In genomic region chr3:10527295-10528016, GRCh38 we compare ENCODE assay signal across 29 cellular contexts. TPM values are rescaled to one million over a fixed set of nuclear protein-coding genes. Genes with fewer than 3 reads are reported as not detected.
A peak's percentile ranks its signal among the peaks of the same experiment; 100 is the strongest.
DNase-seq lines count a peak whose midpoint lies in the region; ATAC-seq and TF ChIP-seq lines count a peak whose summit lies in the region.
"Had no signal": no experiment of that assay in that cellular context is flagged by ENCODE, and none has a peak within 500 bp of the region (broad histone marks: within the 10 kb centered on the region; RNA-seq: fewer than 3 reads in every experiment).

No MANE protein-coding gene starts in this region.

- no peak overlapping the region for H3K27ac Mint-ChIP-seq in activated naive CD8-positive, alpha-beta T cell treated with anti-CD3 and anti-CD28 coated beads, Interleukin-2, amount 10 ng/mL, durations not matched to agents 7 days and 5 days
- H3K27ac Mint-ChIP-seq in activated naive CD8-positive, alpha-beta T cell treated with anti-CD3 and anti-CD28 coated beads, Interleukin-2, amount 50 U/mL, for 24 hours, result no peak overlapping the region
- H3K27ac Mint-ChIP-seq in chondrocyte (ENCODE audit: unreplicated experiment), result no peak overlapping the region
- H3K27ac Mint-ChIP-seq in natural killer cell treated with Interleukin-12 subunit alpha and Interleukin-12 subunit beta and Interleukin-15 and Interleukin-18, amount 100 ng/mL, for 72 hours, result no peak overlapping the region
- H3K27ac Mint-ChIP-seq: activated T-helper 2 cell treated with anti-CD3 and anti-CD28 coated beads, Interferon-gamma antibody, Interleukin-2, Interleukin-4, amounts not matched to agents 10 μg/mL and 5 μg/mL and 100 μg/mL, durations not matched to agents 14 hours and 24 hours and 36 hours; CD4-positive, alpha-beta memory T cell; memory B cell had no signal

- H3K9me3 ChIP-seq in upper lobe of left lung, result no peaks in the 10 kb centered on the region
- H3K9me3 ChIP-seq: A549, spleen had no signal

- peak; percentile 15 for DNase-seq in activated naive CD8-positive, alpha-beta T cell treated with anti-CD3 and anti-CD28 coated beads, Interleukin-2, amount 10 ng/mL, durations not matched to agents 7 days and 5 days
- DNase-seq in activated naive CD8-positive, alpha-beta T cell treated with anti-CD3 and anti-CD28 coated beads, Interleukin-2, amount 50 U/mL, for 24 hours, result no peak
- peak; percentile 89 for DNase-seq in chondrocyte (ENCODE audit: low spot score)
- DNase-seq in natural killer cell treated with Interleukin-12 subunit alpha and Interleukin-12 subunit beta and Interleukin-15 and Interleukin-18, amount 100 ng/mL, for 72 hours (ENCODE audit: low spot score), result no peak
- DNase-seq in upper lobe of left lung, result peak; percentile 19 to 64
- DNase-seq in HT-29 (ENCODE audit: low spot score), result no peak
- DNase-seq: activated CD4-positive, alpha-beta T cell treated with anti-CD3 and anti-CD28 coated beads, Interleukin-2, amount 50 U/mL, for 4 hours; activated naive CD4-positive, alpha-beta T cell treated with anti-CD3 and anti-CD28 coated beads, Interleukin-2, amount 50 U/mL, for 16 hours; amygdala; brain microvascular endothelial cell; CD4-positive, alpha-beta memory T cell; effector CD4-positive, alpha-beta T cell; hippocampal formation; Karpas-422; left colon; NCI-H1417; NCI-H2029 treated with DMSO at 0.1 percent for 48 hours; NCI-H526; OCI-M1; spleen; T-helper 1 cell had no signal

- H3K4me3 ChIP-seq in upper lobe of left lung, result no peak overlapping the region
- H3K4me3 ChIP-seq: A549, SK-N-MC, spleen had no signal

- H3K4me3 Mint-ChIP-seq in activated naive CD8-positive, alpha-beta T cell treated with anti-CD3 and anti-CD28 coated beads, Interleukin-2, amount 10 ng/mL, durations not matched to agents 7 days and 5 days, result no peak overlapping the region
- no peak overlapping the region for H3K4me3 Mint-ChIP-seq in activated naive CD8-positive, alpha-beta T cell treated with anti-CD3 and anti-CD28 coated beads, Interleukin-2, amount 50 U/mL, for 24 hours
- H3K4me3 Mint-ChIP-seq in chondrocyte (ENCODE audit: unreplicated experiment), result no peak overlapping the region
- H3K4me3 Mint-ChIP-seq in natural killer cell treated with Interleukin-12 subunit alpha and Interleukin-12 subunit beta and Interleukin-15 and Interleukin-18, amount 100 ng/mL, for 72 hours, result no peak overlapping the region
- H3K4me3 Mint-ChIP-seq: CD4-positive, alpha-beta memory T cell; memory B cell; neural crest cell had no signal

- H3K27me3 ChIP-seq in upper lobe of left lung, result no peaks in the 10 kb centered on the region
- H3K27me3 ChIP-seq: brain microvascular endothelial cell had no signal

- TF ChIP-seq EP300 in upper lobe of left lung (IDR thresholded peaks at IDR 0.05), result no peak

- TF ChIP-seq POLR2A in upper lobe of left lung (IDR thresholded peaks at IDR 0.05) (no peak), GM18505 (IDR thresholded peaks at IDR 0.05; ENCODE audit: borderline replicate concordance, extremely low read depth, insufficient read depth, insufficient read length) (no peak)

- no peaks in the 10 kb centered on the region for H3K4me1 Mint-ChIP-seq in activated naive CD8-positive, alpha-beta T cell treated with anti-CD3 and anti-CD28 coated beads, Interleukin-2, amount 10 ng/mL, durations not matched to agents 7 days and 5 days
- H3K4me1 Mint-ChIP-seq in activated naive CD8-positive, alpha-beta T cell treated with anti-CD3 and anti-CD28 coated beads, Interleukin-2, amount 50 U/mL, for 24 hours, result no peaks in the 10 kb centered on the region
- H3K4me1 Mint-ChIP-seq in chondrocyte (ENCODE audit: low read depth), result no peaks in the 10 kb centered on the region
- H3K4me1 Mint-ChIP-seq in natural killer cell treated with Interleukin-12 subunit alpha and Interleukin-12 subunit beta and Interleukin-15 and Interleukin-18, amount 100 ng/mL, for 72 hours (ENCODE audit: low read depth in 2 of 2), result no peaks in the 10 kb centered on the region
- H3K4me1 Mint-ChIP-seq: CD4-positive, alpha-beta memory T cell; memory B cell; neural crest cell had no signal

- H3K9me3 Mint-ChIP-seq in activated naive CD8-positive, alpha-beta T cell treated with anti-CD3 and anti-CD28 coated beads, Interleukin-2, amount 10 ng/mL, durations not matched to agents 7 days and 5 days, result no peaks in the 10 kb centered on the region
- no peaks in the 10 kb centered on the region for H3K9me3 Mint-ChIP-seq in activated naive CD8-positive, alpha-beta T cell treated with anti-CD3 and anti-CD28 coated beads, Interleukin-2, amount 50 U/mL, for 24 hours
- H3K9me3 Mint-ChIP-seq in chondrocyte (ENCODE audit: low read depth), result no peaks in the 10 kb centered on the region
- no peaks in the 10 kb centered on the region for H3K9me3 Mint-ChIP-seq in natural killer cell treated with Interleukin-12 subunit alpha and Interleukin-12 subunit beta and Interleukin-15 and Interleukin-18, amount 100 ng/mL, for 72 hours
- H3K9me3 Mint-ChIP-seq: activated T-helper 2 cell treated with anti-CD3 and anti-CD28 coated beads, Interferon-gamma antibody, Interleukin-2, Interleukin-4, amounts not matched to agents 10 μg/mL and 5 μg/mL and 100 μg/mL, durations not matched to agents 14 hours and 24 hours and 36 hours; memory B cell; neural crest cell had no signal

- WGBS in upper lobe of left lung, 2 donors, result 70 to 89% methylated on average over 3 to 13 of the region's 13 CpGs

- no peaks in the 10 kb centered on the region for H3K36me3 Mint-ChIP-seq in activated naive CD8-positive, alpha-beta T cell treated with anti-CD3 and anti-CD28 coated beads, Interleukin-2, amount 10 ng/mL, durations not matched to agents 7 days and 5 days
- H3K36me3 Mint-ChIP-seq in activated naive CD8-positive, alpha-beta T cell treated with anti-CD3 and anti-CD28 coated beads, Interleukin-2, amount 50 U/mL, for 24 hours (ENCODE audit: low read depth), result no peaks in the 10 kb centered on the region
- H3K36me3 Mint-ChIP-seq in chondrocyte (ENCODE audit: low read depth), result peaks cover 2% of the 10 kb centered on the region
- H3K36me3 Mint-ChIP-seq in natural killer cell treated with Interleukin-12 subunit alpha and Interleukin-12 subunit beta and Interleukin-15 and Interleukin-18, amount 100 ng/mL, for 72 hours, result no peaks in the 10 kb centered on the region
- H3K36me3 Mint-ChIP-seq: CD4-positive, alpha-beta memory T cell; memory B cell had no signal

- no peak for ATAC-seq in activated naive CD8-positive, alpha-beta T cell treated with anti-CD3 and anti-CD28 coated beads, Interleukin-2, amount 10 ng/mL, durations not matched to agents 7 days and 5 days (ENCODE audit: low read depth)
- no peak for ATAC-seq in activated naive CD8-positive, alpha-beta T cell treated with anti-CD3 and anti-CD28 coated beads, Interleukin-2, amount 50 U/mL, for 24 hours
- peak; percentile 37 for ATAC-seq in natural killer cell treated with Interleukin-12 subunit alpha and Interleukin-12 subunit beta and Interleukin-15 and Interleukin-18, amount 100 ng/mL, for 72 hours
- no peak for ATAC-seq in upper lobe of left lung (ENCODE audit: low FRiP score in 2 of 2)
- ATAC-seq in GM19324 (IDR thresholded peaks at IDR 0.05; ENCODE audit: low FRiP score, unreplicated experiment), result no peak
- ATAC-seq in GM18505 (IDR thresholded peaks at IDR 0.05; ENCODE audit: unreplicated experiment), result no peak
- ATAC-seq: left colon had no signal

- no peaks in the 10 kb centered on the region for H3K36me3 ChIP-seq in upper lobe of left lung
- H3K36me3 ChIP-seq: brain microvascular endothelial cell, spleen had no signal

- POLR2A ChIA-PET in activated naive CD8-positive, alpha-beta T cell treated with anti-CD3 and anti-CD28 coated beads, Interleukin-2, amount 10 ng/mL, durations not matched to agents 7 days and 5 days (lab: Charles Lee), result no interaction called here

- H3K27me3 Mint-ChIP-seq in activated naive CD8-positive, alpha-beta T cell treated with anti-CD3 and anti-CD28 coated beads, Interleukin-2, amount 10 ng/mL, durations not matched to agents 7 days and 5 days, result peaks cover 34% of the 10 kb centered on the region
- peaks cover 22% of the 10 kb centered on the region for H3K27me3 Mint-ChIP-seq in activated naive CD8-positive, alpha-beta T cell treated with anti-CD3 and anti-CD28 coated beads, Interleukin-2, amount 50 U/mL, for 24 hours
- H3K27me3 Mint-ChIP-seq in chondrocyte (ENCODE audit: low read depth), result peaks cover 68% of the 10 kb centered on the region
- H3K27me3 Mint-ChIP-seq in natural killer cell treated with Interleukin-12 subunit alpha and Interleukin-12 subunit beta and Interleukin-15 and Interleukin-18, amount 100 ng/mL, for 72 hours, result peaks cover 18 to 46% of the 10 kb centered on the region in 2 donors

- H3K27ac ChIP-seq in upper lobe of left lung, result no peak overlapping the region
- H3K27ac ChIP-seq: A549, brain microvascular endothelial cell, HL-60, SK-N-MC, spleen had no signal

- H3K4me1 ChIP-seq in upper lobe of left lung, result no peaks in the 10 kb centered on the region
- H3K4me1 ChIP-seq: A549, spleen had no signal

- TF ChIP-seq CTCF in chondrocyte (IDR thresholded peaks at IDR 0.05) (no peak), upper lobe of left lung (IDR thresholded peaks at IDR 0.05) (no peak)

RNA-seq across cellular contexts. Expression of gene ATP2B2, which starts 22.1 kb away (rescaled TPM):
- not detected for total RNA-seq in activated naive CD8-positive, alpha-beta T cell treated with anti-CD3 and anti-CD28 coated beads, Interleukin-2, amount 10 ng/mL, durations not matched to agents 7 days and 5 days
- total RNA-seq in chondrocyte (0.08 to 0.25 TPM (median 0.24 TPM) in 3 replicates), upper lobe of left lung (under 1 TPM in 2 of 6 donors, not detected in 4; 0.13 to 0.30 TPM)
- total RNA-seq in natural killer cell treated with Interleukin-12 subunit alpha and Interleukin-12 subunit beta and Interleukin-15 and Interleukin-18, amount 100 ng/mL, for 72 hours, result not detected
- total RNA-seq in HT-29 (2014; rRNA removed; shearing (Covaris generic)), result not detected in 2 replicates
- total RNA-seq: activated T-helper 2 cell treated with anti-CD3 and anti-CD28 coated beads, Interferon-gamma antibody, Interleukin-2, Interleukin-4, amounts not matched to agents 10 μg/mL and 5 μg/mL and 100 μg/mL, durations not matched to agents 14 hours and 24 hours and 36 hours; CD4-positive, alpha-beta memory T cell had no signal

Comparison
In these comparisons a context has a peak if more than half of its experiments do, and no peak if none do; other contexts are left out.
1. DNase-seq: peak in activated naive CD8-positive, alpha-beta T cell treated with anti-CD3 and anti-CD28 coated beads, Interleukin-2, amount 10 ng/mL, durations not matched to agents 7 days and 5 days (single experiment), chondrocyte (single experiment) and upper lobe of left lung (2 of 2); none in activated naive CD8-positive, alpha-beta T cell treated with anti-CD3 and anti-CD28 coated beads, Interleukin-2, amount 50 U/mL, for 24 hours (single experiment), natural killer cell treated with Interleukin-12 subunit alpha and Interleukin-12 subunit beta and Interleukin-15 and Interleukin-18, amount 100 ng/mL, for 72 hours (single experiment) and HT-29 (single experiment).
2. ATAC-seq: peak in natural killer cell treated with Interleukin-12 subunit alpha and Interleukin-12 subunit beta and Interleukin-15 and Interleukin-18, amount 100 ng/mL, for 72 hours (2 of 2); none in activated naive CD8-positive, alpha-beta T cell treated with anti-CD3 and anti-CD28 coated beads, Interleukin-2, amount 10 ng/mL, durations not matched to agents 7 days and 5 days (single experiment), activated naive CD8-positive, alpha-beta T cell treated with anti-CD3 and anti-CD28 coated beads, Interleukin-2, amount 50 U/mL, for 24 hours (single experiment), upper lobe of left lung (0 of 2), GM19324 (single experiment) and GM18505 (single experiment).